ENCODE assay signal across 21 cellular contexts in genomic region chr2:170562928-170563327, GRCh38.
DNase-seq lines count a peak whose midpoint lies in the region; ATAC-seq, FAIRE-seq and TF ChIP-seq lines count a peak whose summit lies in the region.
"Had no signal": no experiment of that assay in that cellular context is flagged by ENCODE, and none has a peak within 500 bp of the region (broad histone marks: within the 10 kb centered on the region; RNA-seq: fewer than 3 reads in every experiment).

No MANE protein-coding gene starts in this region.

- no peaks in the 10 kb centered on the region for H3K36me3 ChIP-seq in HEK293 (ENCODE audit: control insufficient read depth in 2 of 2, insufficient read depth in 1 of 2, low read length in 2 of 2)
- no peaks in the 10 kb centered on the region for H3K36me3 ChIP-seq in K562 (ENCODE audit: control insufficient read depth, insufficient read depth, low read length)
- H3K36me3 ChIP-seq: BLaER1 treated with 17β-estradiol and CSF1 and Interleukin-3, amounts not matched to agents 10 nM and 100 nM had no signal

- no peaks in the 10 kb centered on the region for H3K9me1 ChIP-seq in K562 (ENCODE audit: control insufficient read depth, insufficient read depth, low read length)

- no peak for FAIRE-seq in K562 (lab: Jason Lieb, UNC)
- FAIRE-seq: A549, G401.6, GM12891, GM18507 had no signal

- H3K4me1 ChIP-seq in HEK293 (ENCODE audit: control insufficient read depth, insufficient read depth, low read length) (no peaks in the 10 kb centered on the region), K562 (replicated peaks in 1 of 2; ENCODE audit: control insufficient read depth in 2 of 2, insufficient read depth in 2 of 2, low read length in 2 of 2) (no peaks in the 10 kb centered on the region)
- H3K4me1 ChIP-seq: A549; BLaER1 treated with 17β-estradiol and CSF1 and Interleukin-3, amounts not matched to agents 10 nM and 100 nM; Caco-2 had no signal

- no peaks in the 10 kb centered on the region for H3K9me3 ChIP-seq in HEK293 (ENCODE audit: control insufficient read depth, insufficient read depth, low read depth, low read length)
- H3K9me3 ChIP-seq in K562 (replicated peaks; ENCODE audit: control insufficient read depth, insufficient read depth, low read depth, low read length): no peaks in the 10 kb centered on the region
- H3K9me3 ChIP-seq: A549; BLaER1 treated with 17β-estradiol and CSF1 and Interleukin-3, amounts not matched to agents 10 nM and 100 nM; Caco-2 had no signal

- H3K27ac Mint-ChIP-seq in activated naive CD8-positive, alpha-beta T cell treated with anti-CD3 and anti-CD28 coated beads, Interleukin-2, amount 10 ng/mL, durations not matched to agents 7 days and 5 days: peak overlapping the region; percentile 50
- no peak overlapping the region for H3K27ac Mint-ChIP-seq in activated naive CD8-positive, alpha-beta T cell treated with anti-CD3 and anti-CD28 coated beads, Interleukin-2, amount 50 U/mL, for 24 hours
- H3K27ac Mint-ChIP-seq: B cell; CD4-positive, alpha-beta T cell; CD8-positive, alpha-beta T cell had no signal

- H3K9me3 Mint-ChIP-seq in activated naive CD8-positive, alpha-beta T cell treated with anti-CD3 and anti-CD28 coated beads, Interleukin-2, amount 10 ng/mL, durations not matched to agents 7 days and 5 days: no peaks in the 10 kb centered on the region
- H3K9me3 Mint-ChIP-seq in activated naive CD8-positive, alpha-beta T cell treated with anti-CD3 and anti-CD28 coated beads, Interleukin-2, amount 50 U/mL, for 24 hours: no peaks in the 10 kb centered on the region
- H3K9me3 Mint-ChIP-seq: CD4-positive, alpha-beta T cell; CD8-positive, alpha-beta T cell had no signal

- H3K4me3 ChIP-seq in HEK293 (ENCODE audit: low read depth, low read length): no peak overlapping the region
- no peak overlapping the region for H3K4me3 ChIP-seq in K562
- H3K4me3 ChIP-seq: A549; BLaER1 treated with 17β-estradiol and CSF1 and Interleukin-3, amounts not matched to agents 10 nM and 100 nM had no signal

- TF ChIP-seq CTCF in HEK293 (tag by site-specific recombination; IDR thresholded peaks at IDR 0.05) (no peak), K562 (IDR thresholded peaks at IDR 0.05 in 2 of 3, conservative IDR thresholded peaks at IDR 0.05 in 1 of 3; ENCODE audit: insufficient read depth in 2 of 3, low read depth in 1 of 3, low read length in 3 of 3) (no peak)

- CTCF ChIA-PET in HEK293 (lab: Yijun Ruan, JAX) (no interaction called here), K562 (lab: Yijun Ruan, JAX; ENCODE audit: low intra/inter-chr PET ratio) (no interaction called here)

- no peak for ATAC-seq in activated naive CD8-positive, alpha-beta T cell treated with anti-CD3 and anti-CD28 coated beads, Interleukin-2, amount 10 ng/mL, durations not matched to agents 7 days and 5 days (ENCODE audit: low read depth)
- no peak for ATAC-seq in activated naive CD8-positive, alpha-beta T cell treated with anti-CD3 and anti-CD28 coated beads, Interleukin-2, amount 50 U/mL, for 24 hours
- no peak for ATAC-seq in K562
- ATAC-seq: A549; CD8-positive, alpha-beta T cell had no signal

- H3K4me1 Mint-ChIP-seq in activated naive CD8-positive, alpha-beta T cell treated with anti-CD3 and anti-CD28 coated beads, Interleukin-2, amount 10 ng/mL, durations not matched to agents 7 days and 5 days: no peaks in the 10 kb centered on the region
- no peaks in the 10 kb centered on the region for H3K4me1 Mint-ChIP-seq in activated naive CD8-positive, alpha-beta T cell treated with anti-CD3 and anti-CD28 coated beads, Interleukin-2, amount 50 U/mL, for 24 hours
- H3K4me1 Mint-ChIP-seq: B cell had no signal

- H3K27me3 ChIP-seq in K562 (ENCODE audit: control insufficient read depth in 2 of 2, insufficient read depth in 2 of 2, low read length in 2 of 2): no peaks in the 10 kb centered on the region; a peak in 2 of 5 replicates
- H3K27me3 ChIP-seq: BLaER1 treated with 17β-estradiol and CSF1 and Interleukin-3, amounts not matched to agents 10 nM and 100 nM had no signal

- no peak overlapping the region for H2AFZ ChIP-seq in K562 (ENCODE audit: low read depth, low read length)

- TF ChIP-seq POLR2A in K562 (conservative IDR thresholded peaks at IDR 0.05): no peak

- no peak for DNase-seq in activated naive CD8-positive, alpha-beta T cell treated with anti-CD3 and anti-CD28 coated beads, Interleukin-2, amount 10 ng/mL, durations not matched to agents 7 days and 5 days
- DNase-seq in activated naive CD8-positive, alpha-beta T cell treated with anti-CD3 and anti-CD28 coated beads, Interleukin-2, amount 50 U/mL, for 24 hours: no peak
- DNase-seq in K562 (ENCODE audit: extremely low read depth in 1 of 4, low spot score in 3 of 4) (no peak), germinal center (ENCODE audit: low spot score) (no peak)
- no peak for DNase-seq in stimulated activated naive CD4-positive, alpha-beta T cell (lab: John Stamatoyannopoulos, UW)
- DNase-seq: AML-193; Caco-2; Calu3; CD4-positive, alpha-beta T cell; CD8-positive, alpha-beta T cell; DMS79 treated with DMSO at 0.1 percent for 48 hours; GF-D8 had no signal

- no peak overlapping the region for H3K9ac ChIP-seq in K562 (ENCODE audit: insufficient read depth in 1 of 2, low read depth in 2 of 2, low read length in 2 of 2)
- H3K9ac ChIP-seq: BLaER1 treated with 17β-estradiol and CSF1 and Interleukin-3, amounts not matched to agents 10 nM and 100 nM had no signal

- no peak for TF ChIP-seq RAD21 in K562 (CRISPR knock-in tag; conservative IDR thresholded peaks at IDR 0.05 in 1 of 2, IDR thresholded peaks at IDR 0.05 in 1 of 2)

- H3K4me2 ChIP-seq in K562 (ENCODE audit: insufficient read depth, low read length): no peak overlapping the region
- H3K4me2 ChIP-seq: A549; BLaER1 treated with 17β-estradiol and CSF1 and Interleukin-3, amounts not matched to agents 10 nM and 100 nM had no signal

- H3K27ac ChIP-seq in HEK293 (ENCODE audit: extremely low read depth, low read depth, low read length) (no peak overlapping the region), K562 (ENCODE audit: extremely low read depth, low read depth, low read length) (no peak overlapping the region)
- H3K27ac ChIP-seq: 22Rv1; A549; BLaER1 treated with 17β-estradiol and CSF1 and Interleukin-3, amounts not matched to agents 10 nM and 100 nM; C4-2B had no signal

- no peak for TF ChIP-seq EP300 in K562 (IDR thresholded peaks at IDR 0.05; ENCODE audit: low read length)

- no peaks in the 10 kb centered on the region for H4K20me1 ChIP-seq in K562 (replicated peaks; ENCODE audit: control insufficient read depth, insufficient read depth, low read length)
- H4K20me1 ChIP-seq: BLaER1 treated with 17β-estradiol and CSF1 and Interleukin-3, amounts not matched to agents 10 nM and 100 nM had no signal

- BruUV-seq in K562 (replicated peaks; lab: Mats Ljungman, UMichigan): no TSS peak

- peaks cover 30% of the 10 kb centered on the region for H3K27me3 Mint-ChIP-seq in activated naive CD8-positive, alpha-beta T cell treated with anti-CD3 and anti-CD28 coated beads, Interleukin-2, amount 10 ng/mL, durations not matched to agents 7 days and 5 days
- peaks cover 11% of the 10 kb centered on the region for H3K27me3 Mint-ChIP-seq in activated naive CD8-positive, alpha-beta T cell treated with anti-CD3 and anti-CD28 coated beads, Interleukin-2, amount 50 U/mL, for 24 hours

- no peaks in the 10 kb centered on the region for H3K79me2 ChIP-seq in K562 (ENCODE audit: control insufficient read depth, insufficient read depth, low read length)

- intact Hi-C loops in K562 (cut with micrococcal nuclease): no loop called here

- no peaks in the 10 kb centered on the region for H3K36me3 Mint-ChIP-seq in activated naive CD8-positive, alpha-beta T cell treated with anti-CD3 and anti-CD28 coated beads, Interleukin-2, amount 10 ng/mL, durations not matched to agents 7 days and 5 days
- no peaks in the 10 kb centered on the region for H3K36me3 Mint-ChIP-seq in activated naive CD8-positive, alpha-beta T cell treated with anti-CD3 and anti-CD28 coated beads, Interleukin-2, amount 50 U/mL, for 24 hours (ENCODE audit: low read depth)
- H3K36me3 Mint-ChIP-seq: CD8-positive, alpha-beta T cell had no signal

- POLR2A ChIA-PET in activated naive CD8-positive, alpha-beta T cell treated with anti-CD3 and anti-CD28 coated beads, Interleukin-2, amount 10 ng/mL, durations not matched to agents 7 days and 5 days (lab: Charles Lee): no interaction called here
- POLR2A ChIA-PET in HEK293 (lab: Yijun Ruan, JAX) (no interaction called here), K562 (lab: Yijun Ruan, JAX) (interaction anchor here (0.6 kb wide), 1 partner anchor 495 kb away, joined by 3 read pairs; no protein-coding TSS in a partner anchor)

- H3K4me3 Mint-ChIP-seq in activated naive CD8-positive, alpha-beta T cell treated with anti-CD3 and anti-CD28 coated beads, Interleukin-2, amount 10 ng/mL, durations not matched to agents 7 days and 5 days: no peak overlapping the region
- H3K4me3 Mint-ChIP-seq in activated naive CD8-positive, alpha-beta T cell treated with anti-CD3 and anti-CD28 coated beads, Interleukin-2, amount 50 U/mL, for 24 hours: no peak overlapping the region
- H3K4me3 Mint-ChIP-seq: B cell; CD4-positive, alpha-beta T cell; CD8-positive, alpha-beta T cell had no signal

- in situ Hi-C loops in K562 (cut with MboI): no loop called here

TF ChIP-seq in HEK293, 187 proteins besides CTCF, POLR2A, EP300 and RAD21:
- TF ChIP-seq, protein P1, sequence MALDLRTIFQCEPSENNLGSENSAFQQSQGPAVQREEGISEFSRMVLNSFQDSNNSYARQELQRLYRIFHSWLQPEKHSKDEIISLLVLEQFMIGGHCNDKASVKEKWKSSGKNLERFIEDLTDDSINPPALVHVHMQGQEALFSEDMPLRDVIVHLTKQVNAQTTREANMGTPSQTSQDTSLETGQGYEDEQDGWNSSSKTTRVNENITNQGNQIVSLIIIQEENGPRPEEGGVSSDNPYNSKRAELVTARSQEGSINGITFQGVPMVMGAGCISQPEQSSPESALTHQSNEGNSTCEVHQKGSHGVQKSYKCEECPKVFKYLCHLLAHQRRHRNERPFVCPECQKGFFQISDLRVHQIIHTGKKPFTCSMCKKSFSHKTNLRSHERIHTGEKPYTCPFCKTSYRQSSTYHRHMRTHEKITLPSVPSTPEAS (tag by site-specific recombination; IDR thresholded peaks at IDR 0.05): peak; percentile 91
- TF ChIP-seq GLIS2 (tag by site-specific recombination; IDR thresholded peaks at IDR 0.05): no peak
- TF ChIP-seq ZNF350 (tag by site-specific recombination; IDR thresholded peaks at IDR 0.05): no peak

TF ChIP-seq in K562, 482 proteins besides CTCF, POLR2A, EP300 and RAD21 (continues in another document):
- TF ChIP-seq, protein P2, sequence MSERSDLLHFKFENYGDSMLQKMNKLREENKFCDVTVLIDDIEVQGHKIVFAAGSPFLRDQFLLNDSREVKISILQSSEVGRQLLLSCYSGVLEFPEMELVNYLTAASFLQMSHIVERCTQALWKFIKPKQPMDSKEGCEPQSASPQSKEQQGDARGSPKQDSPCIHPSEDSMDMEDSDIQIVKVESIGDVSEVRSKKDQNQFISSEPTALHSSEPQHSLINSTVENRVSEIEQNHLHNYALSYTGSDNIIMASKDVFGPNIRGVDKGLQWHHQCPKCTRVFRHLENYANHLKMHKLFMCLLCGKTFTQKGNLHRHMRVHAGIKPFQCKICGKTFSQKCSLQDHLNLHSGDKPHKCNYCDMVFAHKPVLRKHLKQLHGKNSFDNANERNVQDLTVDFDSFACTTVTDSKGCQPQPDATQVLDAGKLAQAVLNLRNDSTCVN (CRISPR knock-in tag; IDR thresholded peaks at IDR 0.05): peak; percentile 79; the same call in 1 of the 2 replicates
- TF ChIP-seq OTX1 (CRISPR knock-in tag; IDR thresholded peaks at IDR 0.05): peak; percentile 86
